22 cellular contexts compared by ENCODE assay signal in genomic region chr1:31784356-31785019, GRCh38. TPM values are rescaled to one million over a fixed set of nuclear protein-coding genes. Genes with fewer than 3 reads are reported as not detected.
DNase-seq lines count a peak whose midpoint lies in the region; ATAC-seq and TF ChIP-seq lines count a peak whose summit lies in the region.
"Had no signal": no experiment of that assay in that cellular context is flagged by ENCODE, and none has a peak within 500 bp of the region (broad histone marks: within the 10 kb centered on the region; RNA-seq: fewer than 3 reads in every experiment).

No MANE protein-coding gene starts in this region.

- peak; percentile 25 for DNase-seq in natural killer cell treated with Interleukin-12 subunit alpha and Interleukin-12 subunit beta and Interleukin-15 and Interleukin-18, amount 100 ng/mL, for 72 hours (ENCODE audit: low spot score)
- DNase-seq in natural killer cell = no peak
- no peak for DNase-seq in kidney tubule cell (ENCODE audit: low spot score)
- no peak for DNase-seq in CD8-positive, alpha-beta T cell
- DNase-seq in NCI-H1930 (lab: John Stamatoyannopoulos, UW) = no peak
- DNase-seq: activated CD4-positive, alpha-beta T cell treated with anti-CD3 and anti-CD28 coated beads for 1 hour; activated gamma-delta T cell treated with Interleukin-2 at 50 U/mL for 16 hours; amygdala; KG1; mammary epithelial cell; NCI-H2081 treated with DMSO at 0.1 percent for 48 hours; SIG-M5; stimulated activated naive CD4-positive, alpha-beta T cell; T-helper 9 cell; transverse colon had no signal

- H3K27ac Mint-ChIP-seq in natural killer cell treated with Interleukin-12 subunit alpha and Interleukin-12 subunit beta and Interleukin-15 and Interleukin-18, amount 100 ng/mL, for 72 hours = no peak overlapping the region
- H3K27ac Mint-ChIP-seq in natural killer cell = no peak overlapping the region
- peak overlapping the region; percentile 43 to 95 (median 83) for H3K27ac Mint-ChIP-seq in brain
- peak overlapping the region in 2 of 3 experiments; percentile 88 to 96 for H3K27ac Mint-ChIP-seq in nephron
- H3K27ac Mint-ChIP-seq in CD8-positive, alpha-beta T cell = no peak overlapping the region
- H3K27ac Mint-ChIP-seq: nephron progenitor cell had no signal

- no peak overlapping the region for H3K4me3 Mint-ChIP-seq in natural killer cell treated with Interleukin-12 subunit alpha and Interleukin-12 subunit beta and Interleukin-15 and Interleukin-18, amount 100 ng/mL, for 72 hours
- H3K4me3 Mint-ChIP-seq in natural killer cell (no peak overlapping the region), brain (peak overlapping the region in 4 of 5 experiments; percentile 1 to 65 (median 14)), nephron (peak overlapping the region in 1 of 3 experiments; percentile 10)
- no peak overlapping the region for H3K4me3 Mint-ChIP-seq in CD8-positive, alpha-beta T cell
- H3K4me3 Mint-ChIP-seq: nephron progenitor cell had no signal

- no peak for TF ChIP-seq CTCF in natural killer cell (IDR thresholded peaks at IDR 0.05)
- no peak for TF ChIP-seq CTCF in brain (conservative IDR thresholded peaks at IDR 0.05)
- TF ChIP-seq CTCF in nephron (IDR thresholded peaks at IDR 0.05; ENCODE audit: unreplicated experiment in 3 of 3) = no peak
- no peak for TF ChIP-seq CTCF in CD8-positive, alpha-beta T cell (IDR thresholded peaks at IDR 0.05)

- intact Hi-C loops in natural killer cell (cut with micrococcal nuclease) = loop anchor here (5.0 kb wide), 1 partner anchor 32 kb away; no protein-coding TSS in a partner anchor
- intact Hi-C loops in CD8-positive, alpha-beta T cell (cut with DNase I, micrococcal nuclease) = loop anchor here (5.0 kb wide), 1 partner anchor 237 kb away; no protein-coding TSS in a partner anchor

- H3K36me3 Mint-ChIP-seq in natural killer cell treated with Interleukin-12 subunit alpha and Interleukin-12 subunit beta and Interleukin-15 and Interleukin-18, amount 100 ng/mL, for 72 hours = no peaks in the 10 kb centered on the region
- no peaks in the 10 kb centered on the region for H3K36me3 Mint-ChIP-seq in natural killer cell
- H3K36me3 Mint-ChIP-seq in brain = no peaks in the 10 kb centered on the region
- no peaks in the 10 kb centered on the region for H3K36me3 Mint-ChIP-seq in nephron (ENCODE audit: low read depth)
- no peaks in the 10 kb centered on the region for H3K36me3 Mint-ChIP-seq in CD8-positive, alpha-beta T cell
- H3K36me3 Mint-ChIP-seq: CD8-positive, alpha-beta memory T cell had no signal

- peaks cover 9% of the 10 kb centered on the region in 2 donors for H3K4me1 Mint-ChIP-seq in natural killer cell treated with Interleukin-12 subunit alpha and Interleukin-12 subunit beta and Interleukin-15 and Interleukin-18, amount 100 ng/mL, for 72 hours (ENCODE audit: low read depth in 2 of 2)
- H3K4me1 Mint-ChIP-seq in natural killer cell (peaks cover 11 to 20% of the 10 kb centered on the region in 2 donors), brain (peaks cover 92% of the 10 kb centered on the region), nephron (peaks cover 61% of the 10 kb centered on the region)
- peaks cover 13% of the 10 kb centered on the region for H3K4me1 Mint-ChIP-seq in CD8-positive, alpha-beta T cell (ENCODE audit: low read depth)

- no peak for ATAC-seq in natural killer cell treated with Interleukin-12 subunit alpha and Interleukin-12 subunit beta and Interleukin-15 and Interleukin-18, amount 100 ng/mL, for 72 hours
- ATAC-seq in natural killer cell (no peak), HG03571 (IDR thresholded peaks at IDR 0.05; ENCODE audit: unreplicated experiment) (no peak)
- ATAC-seq in CD8-positive, alpha-beta T cell = no peak

- H3K9me3 Mint-ChIP-seq in natural killer cell treated with Interleukin-12 subunit alpha and Interleukin-12 subunit beta and Interleukin-15 and Interleukin-18, amount 100 ng/mL, for 72 hours = no peaks in the 10 kb centered on the region
- no peaks in the 10 kb centered on the region for H3K9me3 Mint-ChIP-seq in natural killer cell
- peaks cover 0 to 4% (median 0%) of the 10 kb centered on the region in 5 experiments for H3K9me3 Mint-ChIP-seq in brain
- no peaks in the 10 kb centered on the region for H3K9me3 Mint-ChIP-seq in nephron
- no peaks in the 10 kb centered on the region for H3K9me3 Mint-ChIP-seq in CD8-positive, alpha-beta T cell
- H3K9me3 Mint-ChIP-seq: CD8-positive, alpha-beta memory T cell; nephron progenitor cell had no signal

- peaks cover 9% of the 10 kb centered on the region for H3K4me1 ChIP-seq in CD8-positive, alpha-beta T cell (ENCODE audit: insufficient read depth, low read length)

- no peaks in the 10 kb centered on the region for H3K9me3 ChIP-seq in CD8-positive, alpha-beta T cell (ENCODE audit: low read length)
- H3K9me3 ChIP-seq: HAP-1, transverse colon had no signal

- no peaks in the 10 kb centered on the region for H3K27me3 Mint-ChIP-seq in natural killer cell treated with Interleukin-12 subunit alpha and Interleukin-12 subunit beta and Interleukin-15 and Interleukin-18, amount 100 ng/mL, for 72 hours
- H3K27me3 Mint-ChIP-seq in natural killer cell (ENCODE audit: low read depth in 2 of 2) (no peaks in the 10 kb centered on the region), brain (no peaks in the 10 kb centered on the region), nephron (ENCODE audit: low read depth) (peaks cover 12% of the 10 kb centered on the region)
- peaks cover 2% of the 10 kb centered on the region for H3K27me3 Mint-ChIP-seq in CD8-positive, alpha-beta T cell (ENCODE audit: low read depth)

- H3K36me3 ChIP-seq in CD8-positive, alpha-beta T cell (ENCODE audit: insufficient read depth, low read length) = no peaks in the 10 kb centered on the region
- H3K36me3 ChIP-seq: HAP-1, transverse colon had no signal

- CTCF ChIA-PET in CD8-positive, alpha-beta T cell (lab: Charles Lee) = interaction anchor here (1.7 kb wide), 1 partner anchor 120 kb away, joined by 6 read pairs; no protein-coding TSS in a partner anchor

- POLR2A ChIA-PET in CD8-positive, alpha-beta T cell (lab: Charles Lee) = interaction anchor here (0.8 kb wide), 1 partner anchor 21 kb away, joined by 3 read pairs; no protein-coding TSS in a partner anchor

- no peak overlapping the region for H3K27ac ChIP-seq in CD8-positive, alpha-beta T cell (ENCODE audit: low read depth, low read length)
- H3K27ac ChIP-seq: transverse colon had no signal

- no peaks in the 10 kb centered on the region for H3K27me3 ChIP-seq in CD8-positive, alpha-beta T cell (ENCODE audit: insufficient read depth, low read length)
- H3K27me3 ChIP-seq: transverse colon had no signal

- no peak overlapping the region for H3K4me3 ChIP-seq in CD8-positive, alpha-beta T cell (ENCODE audit: low read depth, low read length)
- H3K4me3 ChIP-seq: HAP-1, transverse colon had no signal

RNA-seq across cellular contexts. Expression of gene ADGRB2, which starts 20.3 kb away (rescaled TPM):
- total RNA-seq in natural killer cell treated with Interleukin-12 subunit alpha and Interleukin-12 subunit beta and Interleukin-15 and Interleukin-18, amount 100 ng/mL, for 72 hours = 1 to 10 TPM in 1 of 2 donors, not detected in 1; 1.2 TPM
- 10 to 100 TPM in 2 of 3 donors, 1 to 10 TPM in 1; 7.6 to 19.9 (median 12.8) TPM for total RNA-seq in natural killer cell
- 67.9 TPM for polyA plus RNA-seq in brain (ENCODE audit: insufficient read depth, low read depth, low replicate concordance)
- under 1 TPM; 0.25 to 0.79 TPM for total RNA-seq in CD8-positive, alpha-beta T cell

RNA-seq across cellular contexts. Expression of gene SPOCD1, which starts 31.3 kb away (rescaled TPM):
- not detected for total RNA-seq in natural killer cell treated with Interleukin-12 subunit alpha and Interleukin-12 subunit beta and Interleukin-15 and Interleukin-18, amount 100 ng/mL, for 72 hours
- under 1 TPM in 2 of 3 donors, not detected in 1; 0.54 to 0.68 TPM for total RNA-seq in natural killer cell
- polyA plus RNA-seq in brain (ENCODE audit: insufficient read depth, low read depth, low replicate concordance) = 1.7 TPM
- total RNA-seq in CD8-positive, alpha-beta T cell = not detected
- total RNA-seq: cerebellum had no signal
- polyA plus RNA-seq: CD8-positive, alpha-beta memory T cell had no signal

Comparison
In these comparisons a context has a peak if more than half of its experiments do, and no peak if none do; other contexts are left out.
1. H3K27ac Mint-ChIP-seq: peak in brain (5 of 5) and nephron (2 of 3); none in natural killer cell treated with Interleukin-12 subunit alpha and Interleukin-12 subunit beta and Interleukin-15 and Interleukin-18, amount 100 ng/mL, for 72 hours (0 of 2), natural killer cell (0 of 2) and CD8-positive, alpha-beta T cell (single experiment).
2. H3K4me3 Mint-ChIP-seq: peak in brain (4 of 5); none in natural killer cell treated with Interleukin-12 subunit alpha and Interleukin-12 subunit beta and Interleukin-15 and Interleukin-18, amount 100 ng/mL, for 72 hours (single experiment), natural killer cell (single experiment) and CD8-positive, alpha-beta T cell (single experiment).